8 cellular contexts compared by ENCODE assay signal in genomic region chr3:186772886-186773417, GRCh38. TPM values are rescaled to one million over a fixed set of nuclear protein-coding genes. Genes with fewer than 3 reads are reported as not detected.
DNase-seq lines count a peak whose midpoint lies in the region; ATAC-seq and TF ChIP-seq lines count a peak whose summit lies in the region.

No MANE protein-coding gene starts in this region.

- peaks cover 40% of the 10 kb centered on the region for H3K4me1 ChIP-seq in DOHH2 (ENCODE audit: control insufficient read depth, low read length)
- no peaks in the 10 kb centered on the region for H3K4me1 ChIP-seq in fibroblast of lung (ENCODE audit: control insufficient read depth, extremely low read depth, insufficient read depth, low read length)
- H3K4me1 ChIP-seq in neuron (ENCODE audit: insufficient read depth, low read length) = no peaks in the 10 kb centered on the region

- H3K27me3 ChIP-seq in DOHH2 (ENCODE audit: control insufficient read depth, low read length) = no peaks in the 10 kb centered on the region
- no peaks in the 10 kb centered on the region for H3K27me3 ChIP-seq in fibroblast of lung (ENCODE audit: control insufficient read depth, insufficient read depth, low read length)
- H3K27me3 ChIP-seq in neuron (ENCODE audit: insufficient read depth, low read length) = no peaks in the 10 kb centered on the region

- H3K4me2 ChIP-seq in DOHH2 (ENCODE audit: low read length) (peak overlapping the region; percentile 99), fibroblast of lung (ENCODE audit: extremely low read depth, insufficient read depth, low read length) (peak overlapping the region; percentile 72)

- H2AFZ ChIP-seq in fibroblast of lung (ENCODE audit: low read length) (peak overlapping the region; percentile 85), neuron (ENCODE audit: low read depth, low read length) (peak overlapping the region; percentile 80)

- no peaks in the 10 kb centered on the region for H3K36me3 ChIP-seq in DOHH2 (ENCODE audit: control insufficient read depth, low read length)
- no peaks in the 10 kb centered on the region for H3K36me3 ChIP-seq in fibroblast of lung (ENCODE audit: control insufficient read depth, insufficient read depth, low read length)
- no peaks in the 10 kb centered on the region for H3K36me3 ChIP-seq in neuron (ENCODE audit: insufficient read depth, low read length)

- DNase-seq in LHCN-M2 (ENCODE audit: low read depth) (peak; percentile 45), activated T-cell treated with anti-CD3 and anti-CD28 coated beads for 24 hours (ENCODE audit: low read depth) (peak; percentile 52), fibroblast of lung (ENCODE audit: low read depth in 2 of 2) (peak in 1 of 2 donors; percentile 35), substantia nigra (lab: John Stamatoyannopoulos, UW) (peak; percentile 7 to 80 (median 44)), RWPE1 (ENCODE audit: low spot score) (no peak)

- ATAC-seq in GM21390 (IDR thresholded peaks at IDR 0.05; ENCODE audit: unreplicated experiment) = peak; percentile 90

- no peak overlapping the region for H3K9ac ChIP-seq in fibroblast of lung (ENCODE audit: insufficient read depth, low read length)

- H4K20me1 ChIP-seq in DOHH2 (ENCODE audit: control insufficient read depth, insufficient read depth, low read depth, low read length) (no peaks in the 10 kb centered on the region), fibroblast of lung (ENCODE audit: control insufficient read depth, extremely low read depth, insufficient read depth, low read length) (no peaks in the 10 kb centered on the region)

- no peaks in the 10 kb centered on the region for H3K9me3 ChIP-seq in DOHH2 (ENCODE audit: control insufficient read depth, insufficient read depth, low read length)
- H3K9me3 ChIP-seq in fibroblast of lung (ENCODE audit: control insufficient read depth, insufficient read depth, low read depth, low read length) = no peaks in the 10 kb centered on the region
- no peaks in the 10 kb centered on the region for H3K9me3 ChIP-seq in neuron (ENCODE audit: low read length)

- H3K27ac ChIP-seq in DOHH2 (ENCODE audit: low read depth, low read length) (peak overlapping the region; percentile 24), fibroblast of lung (ENCODE audit: insufficient read depth, low read length) (no peak overlapping the region), substantia nigra (ENCODE audit: low read depth, low read length, poor library complexity, severe bottlenecking) (peak overlapping the region; percentile 52), RWPE1 (no peak overlapping the region)

- no peaks in the 10 kb centered on the region for H3K9me2 ChIP-seq in DOHH2 (replicated peaks; ENCODE audit: control insufficient read depth, low read length)

- H3K79me2 ChIP-seq in DOHH2 (ENCODE audit: control insufficient read depth, low read length) = peaks cover 5% of the 10 kb centered on the region; the same call in 1 of the 2 replicates
- no peaks in the 10 kb centered on the region for H3K79me2 ChIP-seq in fibroblast of lung (ENCODE audit: control insufficient read depth, insufficient read depth, low read length)

- CTCF ChIA-PET in RWPE1 (lab: Yijun Ruan, JAX) = interaction anchor here (0.6 to 1.8 kb wide), 2 partner anchors 155 to 790 kb away, joined by 3 to 6 read pairs; no protein-coding TSS in a partner anchor

- H3K4me3 ChIP-seq in DOHH2 (ENCODE audit: low read length) = peak overlapping the region; percentile 85
- peak overlapping the region; percentile 13 to 56 (median 40) for H3K4me3 ChIP-seq in fibroblast of lung (replicated peaks in 1 of 4; ENCODE audit: control extremely low read depth in 1 of 4, insufficient read depth in 1 of 4, low read depth in 3 of 4, low read length in 4 of 4)
- no peak overlapping the region for H3K4me3 ChIP-seq in neuron (ENCODE audit: low read length)

- no peak for TF ChIP-seq CTCF in DOHH2 (IDR thresholded peaks at IDR 0.05; ENCODE audit: low read depth, low read length, poor library complexity, severe bottlenecking)
- no peak for TF ChIP-seq CTCF in fibroblast of lung (conservative IDR thresholded peaks at IDR 0.05 in 1 of 2, IDR thresholded peaks at IDR 0.05 in 1 of 2; ENCODE audit: low read depth in 1 of 2, low read length in 2 of 2)
- no peak for TF ChIP-seq CTCF in RWPE1 (conservative IDR thresholded peaks at IDR 0.05; ENCODE audit: low read depth)

- peaks cover 5% of the 10 kb centered on the region for H3F3A ChIP-seq in DOHH2 (ENCODE audit: control insufficient read depth, insufficient read depth)

- POLR2A ChIA-PET in RWPE1 (lab: Yijun Ruan, JAX; ENCODE audit: low non-redundant PET) = no interaction called here

RNA-seq across cellular contexts. Expression of gene EIF4A2, which starts 10.4 kb away (rescaled TPM):
- total RNA-seq in LHCN-M2 (2014; rRNA removed) (493 and 693 TPM in 2 replicates), fibroblast of lung (1,128 and 1,135 TPM in 2 replicates)
- polyA plus RNA-seq in LHCN-M2 (2012) = 235 TPM
- polyA plus RNA-seq in fibroblast of lung = 391 and 432 TPM in 2 replicates
- polyA plus RNA-seq in fibroblast of lung (2012) = 173 and 206 TPM in 2 replicates
- polyA minus RNA-seq in fibroblast of lung (ENCODE audit: low replicate concordance) = 35.0 and 56.4 TPM in 2 replicates

RNA-seq across cellular contexts. Expression of gene RFC4, which starts 33.3 kb away (rescaled TPM):
- 59.6 and 78.2 TPM in 2 replicates for total RNA-seq in LHCN-M2 (2014; rRNA removed)
- polyA plus RNA-seq in LHCN-M2 (2012) = 20.7 TPM
- total RNA-seq in fibroblast of lung = 11.3 and 15.0 TPM in 2 replicates
- polyA plus RNA-seq in fibroblast of lung = 16.8 and 29.1 TPM in 2 replicates
- polyA plus RNA-seq in fibroblast of lung (2012) = 15.2 and 28.7 TPM in 2 replicates
- 18.3 TPM in 1 of 2 replicates, not detected in the other for polyA minus RNA-seq in fibroblast of lung (ENCODE audit: low replicate concordance)

RNA-seq across cellular contexts. Expression of gene KNG1, which starts 55.8 kb away (rescaled TPM):
- total RNA-seq in LHCN-M2 (2014; rRNA removed) = not detected in 2 replicates
- polyA plus RNA-seq in LHCN-M2 (2012) = not detected
- not detected in 2 replicates for total RNA-seq in fibroblast of lung
- polyA plus RNA-seq in fibroblast of lung = not detected in 2 replicates
- polyA plus RNA-seq in fibroblast of lung (2012) = not detected in 2 replicates
- not detected in 2 replicates for polyA minus RNA-seq in fibroblast of lung (ENCODE audit: low replicate concordance)

Comparison
In these comparisons a context has a peak if more than half of its experiments do, and no peak if none do; other contexts are left out.
1. H3K27ac ChIP-seq: peak in DOHH2 (single experiment) and substantia nigra (single experiment); none in fibroblast of lung (single experiment) and RWPE1 (single experiment).